Comparison of ENCODE assay signal across 10 cellular contexts in genomic region chr5:79829260-79829659, GRCh38.
DNase-seq lines count a peak whose midpoint lies in the region; ATAC-seq, FAIRE-seq and TF ChIP-seq lines count a peak whose summit lies in the region.
"Had no signal": no experiment of that assay in that cellular context is flagged by ENCODE, and none has a peak within 500 bp of the region (broad histone marks: within the 10 kb centered on the region; RNA-seq: fewer than 3 reads in every experiment).

No MANE protein-coding gene starts in this region.

- intact Hi-C loops in Caco-2 (cut with micrococcal nuclease; ENCODE audit: unreplicated experiment) (no loop called here), kidney (cut with DNase I) (no loop called here)

- TF ChIP-seq POLR2A in Peyer's patch (IDR thresholded peaks at IDR 0.05): no peak

- CTCF ChIA-PET in Caco-2 (lab: Charles Lee): interaction anchor here (1.1 kb wide), 2 partner anchors 11 to 55 kb away, joined by 3 read pairs; no protein-coding TSS in a partner anchor

- H3K4me1 ChIP-seq in Caco-2 (no peaks in the 10 kb centered on the region), kidney (ENCODE audit: control insufficient read depth in 1 of 2, insufficient read depth in 1 of 2, low read depth in 1 of 2, low read length in 2 of 2) (peaks cover 0 to 2% of the 10 kb centered on the region in 2 donors), Peyer's patch (no peaks in the 10 kb centered on the region)

- H3K36me3 Mint-ChIP-seq in Caco-2 (ENCODE audit: insufficient read depth, unreplicated experiment): no peaks in the 10 kb centered on the region

- no peak for FAIRE-seq in kidney (lab: Jason Lieb, UNC)

- H3K9ac ChIP-seq in kidney (ENCODE audit: low read length in 2 of 2): no peak overlapping the region

- H3K4me3 ChIP-seq in Caco-2 (ENCODE audit: low read depth, low read length) (no peak overlapping the region), H7 (ENCODE audit: insufficient read depth, low read depth, low read length) (no peak overlapping the region), WERI-Rb-1 (ENCODE audit: low read depth, low read length) (no peak overlapping the region), kidney (ENCODE audit: low read length in 2 of 2) (no peak overlapping the region), Peyer's patch (no peak overlapping the region)

- H3K27ac Mint-ChIP-seq in Caco-2 (ENCODE audit: unreplicated experiment): no peak overlapping the region

- H3K36me3 ChIP-seq in Caco-2 (ENCODE audit: control insufficient read depth, insufficient read depth, low read length) (no peaks in the 10 kb centered on the region), H7 (replicated peaks; ENCODE audit: control insufficient read depth, insufficient read depth, low read length) (no peaks in the 10 kb centered on the region), WERI-Rb-1 (no peaks in the 10 kb centered on the region), kidney (ENCODE audit: control insufficient read depth in 1 of 2, insufficient read depth in 2 of 2, low read length in 2 of 2) (no peaks in the 10 kb centered on the region), Peyer's patch (no peaks in the 10 kb centered on the region)

- H3K27ac ChIP-seq in WERI-Rb-1 (peak overlapping the region; percentile 27), kidney (ENCODE audit: low read depth in 2 of 2, low read length in 2 of 2) (no peak overlapping the region), Peyer's patch (no peak overlapping the region)

- ATAC-seq in GM21423 (IDR thresholded peaks at IDR 0.05; ENCODE audit: unreplicated experiment): no peak

- no peaks in the 10 kb centered on the region for H3K27me3 ChIP-seq in Caco-2 (replicated peaks; ENCODE audit: control insufficient read depth, insufficient read depth, low read length)
- no peaks in the 10 kb centered on the region for H3K27me3 ChIP-seq in H7 (ENCODE audit: control insufficient read depth, insufficient read depth, low read length)
- no peaks in the 10 kb centered on the region for H3K27me3 ChIP-seq in WERI-Rb-1 (ENCODE audit: insufficient read depth, low read depth, severe bottlenecking)
- H3K27me3 ChIP-seq in Peyer's patch: no peaks in the 10 kb centered on the region

- peaks cover 20% of the 10 kb centered on the region for H3K27me3 Mint-ChIP-seq in Caco-2 (ENCODE audit: insufficient read depth, unreplicated experiment)

- H3K4me1 Mint-ChIP-seq in Caco-2 (ENCODE audit: low read depth, unreplicated experiment): no peaks in the 10 kb centered on the region

- no peak overlapping the region for H3K4me3 Mint-ChIP-seq in Caco-2 (ENCODE audit: unreplicated experiment)

- TF ChIP-seq CTCF in Caco-2 (IDR thresholded peaks at IDR 0.05; ENCODE audit: insufficient read depth in 1 of 2, low read depth in 1 of 2, low read length in 1 of 2, severe bottlenecking in 1 of 2, unreplicated experiment in 1 of 2) (peak; percentile 50 to 65), WERI-Rb-1 (IDR thresholded peaks at IDR 0.05; ENCODE audit: low read depth, low read length) (peak; percentile 57), kidney (IDR thresholded peaks at IDR 0.05; ENCODE audit: borderline replicate concordance, extremely low read depth, insufficient read depth) (peak; percentile 16), Peyer's patch (IDR thresholded peaks at IDR 0.05) (no peak)

- no peaks in the 10 kb centered on the region for H3K9me3 ChIP-seq in Caco-2
- H3K9me3 ChIP-seq in WERI-Rb-1 (ENCODE audit: severe bottlenecking): peaks cover 2% of the 10 kb centered on the region
- no peaks in the 10 kb centered on the region for H3K9me3 ChIP-seq in kidney (ENCODE audit: control insufficient read depth in 1 of 2, low read length in 2 of 2)
- H3K9me3 ChIP-seq in Peyer's patch: no peaks in the 10 kb centered on the region

- H3K9me3 Mint-ChIP-seq in Caco-2 (ENCODE audit: unreplicated experiment): no peaks in the 10 kb centered on the region

- peak; percentile 44 to 47 for DNase-seq in Caco-2
- peak; percentile 61 for DNase-seq in H7
- peak; percentile 42 for DNase-seq in WERI-Rb-1
- no peak for DNase-seq in kidney
- DNase-seq in activated effector memory CD4-positive, alpha-beta T cell treated with anti-CD3 and anti-CD28 coated beads, Interleukin-2, amount 50 U/mL, for 16 hours: no peak
- DNase-seq in glomerular visceral epithelial cell (ENCODE audit: extremely low spot score): no peak
- no peak for DNase-seq in Peyer's patch
- DNase-seq: activated gamma-delta T cell treated with Interleukin-2 at 50 U/mL for 16 hours, NCI-H1694 had no signal

- no TSS peak for BruUV-seq in Caco-2 (replicated peaks; lab: Mats Ljungman, UMichigan)

- POLR2A ChIA-PET in Caco-2 (lab: Charles Lee): interaction anchor here (0.6 kb wide), 1 partner anchor 40 kb away, joined by 3 read pairs; no protein-coding TSS in a partner anchor

Comparison
In these comparisons a context has a peak if more than half of its experiments do, and no peak if none do; other contexts are left out.
1. DNase-seq: peak in Caco-2 (2 of 2), H7 (single experiment) and WERI-Rb-1 (single experiment); none in kidney (single experiment), activated effector memory CD4-positive, alpha-beta T cell treated with anti-CD3 and anti-CD28 coated beads, Interleukin-2, amount 50 U/mL, for 16 hours (single experiment), glomerular visceral epithelial cell (single experiment) and Peyer's patch (0 of 3).
2. CTCF ChIP-seq: peak in Caco-2 (2 of 2), WERI-Rb-1 (single experiment) and kidney (single experiment); none in Peyer's patch (0 of 6).